In genomic region chr22:43376765-43377485, GRCh38 we compare ENCODE assay signal across 8 cellular contexts. TPM values are rescaled to one million over a fixed set of nuclear protein-coding genes. Genes with fewer than 3 reads are reported as not detected.
DNase-seq lines count a peak whose midpoint lies in the region; ATAC-seq and TF ChIP-seq lines count a peak whose summit lies in the region.

No MANE protein-coding gene starts in this region.

- 63% methylated on average over 15 of the region's 15 CpGs for WGBS in testis, 2 donors

- H3K36me3 ChIP-seq in Peyer's patch (no peaks in the 10 kb centered on the region), testis (ENCODE audit: low read depth, missing control alignments) (no peaks in the 10 kb centered on the region)

- TF ChIP-seq CTCF in Peyer's patch (IDR thresholded peaks at IDR 0.05) (no peak), choroid plexus epithelial cell (conservative IDR thresholded peaks at IDR 0.05; ENCODE audit: low read depth, low read length) (no peak), testis (IDR thresholded peaks at IDR 0.05) (no peak)

- H3K4me3 Mint-ChIP-seq in stimulated activated effector memory CD8-positive, alpha-beta T cell treated with anti-CD3 and anti-CD28 coated beads, Interleukin-12 subunit alpha, Interleukin-12 subunit beta, amount 100 ng/mL, for 72 hours: peak overlapping the region; percentile 33

- H3K4me3 ChIP-seq in Peyer's patch (no peak overlapping the region), choroid plexus epithelial cell (ENCODE audit: low read depth, low read length) (no peak overlapping the region), testis (no peak overlapping the region)

- no peak overlapping the region for H3K27ac Mint-ChIP-seq in stimulated activated effector memory CD8-positive, alpha-beta T cell treated with anti-CD3 and anti-CD28 coated beads, Interleukin-12 subunit alpha, Interleukin-12 subunit beta, amount 100 ng/mL, for 72 hours

- H3K27ac ChIP-seq in Peyer's patch (peak overlapping the region in 1 of 4 donors; percentile 36), testis (no peak overlapping the region)

- H3K9me3 Mint-ChIP-seq in stimulated activated effector memory CD8-positive, alpha-beta T cell treated with anti-CD3 and anti-CD28 coated beads, Interleukin-12 subunit alpha, Interleukin-12 subunit beta, amount 100 ng/mL, for 72 hours: peaks cover 5% of the 10 kb centered on the region

- H3K9me3 ChIP-seq in Peyer's patch (peaks cover 0 to 8% (median 0%) of the 10 kb centered on the region in 4 donors), testis (no peaks in the 10 kb centered on the region)

- peaks cover 33% of the 10 kb centered on the region for H3K4me1 Mint-ChIP-seq in stimulated activated effector memory CD8-positive, alpha-beta T cell treated with anti-CD3 and anti-CD28 coated beads, Interleukin-12 subunit alpha, Interleukin-12 subunit beta, amount 100 ng/mL, for 72 hours

- H3K4me1 ChIP-seq in Peyer's patch (peaks cover 0 to 17% (median 0%) of the 10 kb centered on the region in 4 donors), testis (peaks cover 21% of the 10 kb centered on the region)

- no peak for TF ChIP-seq POLR2A in Peyer's patch (IDR thresholded peaks at IDR 0.05)
- TF ChIP-seq POLR2A in testis (IDR thresholded peaks at IDR 0.05): no peak

- intact Hi-C loops in testis (cut with DNase I; ENCODE audit: low total_unique reads): no loop called here

- H3K27me3 ChIP-seq in Peyer's patch: no peaks in the 10 kb centered on the region
- no peaks in the 10 kb centered on the region for H3K27me3 ChIP-seq in testis

- peak; percentile 6 for DNase-seq in activated CD4-positive, alpha-beta T cell treated with anti-CD3 and anti-CD28 coated beads, Interleukin-2, amount 50 U/mL, for 1 hour
- no peak for DNase-seq in activated CD4-positive, alpha-beta T cell treated with anti-CD3 and anti-CD28 coated beads, Interleukin-2, amount 50 U/mL, for 4 hours
- DNase-seq in Peyer's patch (peak in 2 of 3 donors; percentile 21 to 78), choroid plexus epithelial cell (ENCODE audit: low read depth) (peak; percentile 24), DMS53 (lab: John Stamatoyannopoulos, UW) (no peak), testis (no peak), DMS153 treated with DMSO at 0.1 percent for 48 hours (lab: John Stamatoyannopoulos, UW; ENCODE audit: unreplicated experiment) (no peak)
- peak; percentile 23 to 84 for DNase-seq in stimulated activated effector memory CD8-positive, alpha-beta T cell treated with anti-CD3 and anti-CD28 coated beads, Interleukin-12 subunit alpha, Interleukin-12 subunit beta, amount 100 ng/mL, for 72 hours (ENCODE audit: low spot score in 2 of 2)

- no peaks in the 10 kb centered on the region for H3K36me3 Mint-ChIP-seq in stimulated activated effector memory CD8-positive, alpha-beta T cell treated with anti-CD3 and anti-CD28 coated beads, Interleukin-12 subunit alpha, Interleukin-12 subunit beta, amount 100 ng/mL, for 72 hours

- peak; percentile 94 for ATAC-seq in stimulated activated effector memory CD8-positive, alpha-beta T cell treated with anti-CD3 and anti-CD28 coated beads, Interleukin-12 subunit alpha, Interleukin-12 subunit beta, amount 100 ng/mL, for 72 hours

RNA-seq across cellular contexts. Expression of gene SCUBE1, which starts 33.8 kb away (rescaled TPM):
- total RNA-seq in Peyer's patch: 10 to 100 TPM in 2 of 4 donors, 1 to 10 TPM in 2; 1.6 to 47.9 (median 7.9) TPM
- 10 to 100 TPM; 23.5 to 28.9 TPM for total RNA-seq in testis
- 11.0 TPM for polyA plus RNA-seq in testis (ENCODE audit: insufficient read depth, low read depth, low replicate concordance)

RNA-seq across cellular contexts. Expression of gene MPPED1, which starts 34.9 kb away (rescaled TPM):
- total RNA-seq in Peyer's patch: not detected
- 1 to 10 TPM; 4.1 to 5.9 TPM for total RNA-seq in testis
- polyA plus RNA-seq in testis (ENCODE audit: insufficient read depth, low read depth, low replicate concordance): 1.3 TPM

Comparison
In these comparisons a context has a peak if more than half of its experiments do, and no peak if none do; other contexts are left out.
1. DNase-seq: peak in activated CD4-positive, alpha-beta T cell treated with anti-CD3 and anti-CD28 coated beads, Interleukin-2, amount 50 U/mL, for 1 hour (single experiment), Peyer's patch (2 of 3), choroid plexus epithelial cell (single experiment) and stimulated activated effector memory CD8-positive, alpha-beta T cell treated with anti-CD3 and anti-CD28 coated beads, Interleukin-12 subunit alpha, Interleukin-12 subunit beta, amount 100 ng/mL, for 72 hours (2 of 2); none in activated CD4-positive, alpha-beta T cell treated with anti-CD3 and anti-CD28 coated beads, Interleukin-2, amount 50 U/mL, for 4 hours (0 of 2), DMS53 (single experiment), testis (single experiment) and DMS153 treated with DMSO at 0.1 percent for 48 hours (single experiment).
2. RNA of gene MPPED1, which starts 34.9 kb away (total RNA-seq): 4.1 to 5.9 TPM in testis; not detected in Peyer's patch; every median in the first group is over 4 times any median in the second.